10 cellular contexts compared by ENCODE assay signal in genomic region chr7:73646785-73647724, GRCh38. TPM values are rescaled to one million over a fixed set of nuclear protein-coding genes. Genes with fewer than 3 reads are reported as not detected.
DNase-seq lines count a peak whose midpoint lies in the region; ATAC-seq and TF ChIP-seq lines count a peak whose summit lies in the region.
"Had no signal": no experiment of that assay in that cellular context is flagged by ENCODE, and none has a peak within 500 bp of the region (broad histone marks: within the 10 kb centered on the region; RNA-seq: fewer than 3 reads in every experiment).

No MANE protein-coding gene starts in this region.

- TF ChIP-seq POLR2A in lower leg skin (IDR thresholded peaks at IDR 0.05): no peak

- H3K9me3 ChIP-seq in SU-DHL-6 (ENCODE audit: insufficient read depth, low read length): no peaks in the 10 kb centered on the region
- H3K9me3 ChIP-seq in iPS-18c (ENCODE audit: control insufficient read depth, insufficient read depth, low read length): no peaks in the 10 kb centered on the region
- H3K9me3 ChIP-seq in MG63: no peaks in the 10 kb centered on the region

- H3K36me3 ChIP-seq in H7 (replicated peaks; ENCODE audit: control insufficient read depth, insufficient read depth, low read length) (no peaks in the 10 kb centered on the region), SU-DHL-6 (ENCODE audit: low read length) (no peaks in the 10 kb centered on the region), rectal smooth muscle tissue (ENCODE audit: control insufficient read depth, insufficient read depth, low read length) (no peaks in the 10 kb centered on the region), MG63 (no peaks in the 10 kb centered on the region)

- H3F3A ChIP-seq in SU-DHL-6 (ENCODE audit: insufficient read depth): no peaks in the 10 kb centered on the region

- no peak for TF ChIP-seq CTCF in SU-DHL-6 (IDR thresholded peaks at IDR 0.05; ENCODE audit: insufficient read depth, low read length, poor library complexity, severe bottlenecking)
- TF ChIP-seq CTCF in lower leg skin (IDR thresholded peaks at IDR 0.05): no peak

- H2AFZ ChIP-seq in SU-DHL-6 (ENCODE audit: low read depth, low read length, severe bottlenecking): no peak overlapping the region

- H3K9me2 ChIP-seq in SU-DHL-6 (replicated peaks; ENCODE audit: insufficient read depth, low read length): no peaks in the 10 kb centered on the region

- no peaks in the 10 kb centered on the region for H4K20me1 ChIP-seq in SU-DHL-6 (ENCODE audit: low read depth, low read length)

- H3K9ac ChIP-seq in SU-DHL-6 (ENCODE audit: low read length): no peak overlapping the region
- no peak overlapping the region for H3K9ac ChIP-seq in rectal smooth muscle tissue (ENCODE audit: low read length)

- WGBS in lower leg skin, 2 donors: 41 to 55% methylated on average over 15 of the region's 16 CpGs

- peak overlapping the region; percentile 62 for H3K4me2 ChIP-seq in SU-DHL-6 (ENCODE audit: low read depth, low read length, poor library complexity, severe bottlenecking)

- no peaks in the 10 kb centered on the region for H3K79me2 ChIP-seq in SU-DHL-6 (ENCODE audit: insufficient read depth, low read length)

- ATAC-seq in GM18520 (IDR thresholded peaks at IDR 0.05; ENCODE audit: unreplicated experiment): no peak

- H3K27me3 ChIP-seq in H7 (ENCODE audit: control insufficient read depth, insufficient read depth, low read length) (peaks cover 44% of the 10 kb centered on the region), SU-DHL-6 (ENCODE audit: low read length) (no peaks in the 10 kb centered on the region), rectal smooth muscle tissue (ENCODE audit: control insufficient read depth, insufficient read depth, low read length) (peaks cover 16% of the 10 kb centered on the region), MG63 (no peaks in the 10 kb centered on the region; the same call in 1 of the 2 replicates)

- intact Hi-C loops in lower leg skin (cut with DNase I; ENCODE audit: low total_unique reads): loop anchor here (10.0 kb wide), 1 partner anchor 182 kb away; no protein-coding TSS in a partner anchor

- no peaks in the 10 kb centered on the region for H3K4me1 ChIP-seq in rectal smooth muscle tissue (ENCODE audit: control insufficient read depth, insufficient read depth, low read length)

- DNase-seq in H7: no peak
- no peak for DNase-seq in lower leg skin (ENCODE audit: low spot score in 2 of 2)
- DNase-seq in MG63: no peak
- DNase-seq: activated CD4-positive, alpha-beta T cell treated with anti-CD3 and anti-CD28 coated beads, Interleukin-2, amount 10 ng/mL, durations not matched to agents 7 days and 5 days had no signal

- peak overlapping the region; percentile 64; the same call in 1 of the 2 replicates for H3K4me3 ChIP-seq in H7 (ENCODE audit: insufficient read depth, low read depth, low read length)
- no peak overlapping the region for H3K4me3 ChIP-seq in SU-DHL-6 (ENCODE audit: insufficient read depth, low read length, poor library complexity, severe bottlenecking)
- peak overlapping the region; percentile 68; the same call in 1 of the 2 replicates for H3K4me3 ChIP-seq in iPS-18c (ENCODE audit: insufficient read depth, low read depth, low read length)
- peak overlapping the region; percentile 21 for H3K4me3 ChIP-seq in rectal smooth muscle tissue (ENCODE audit: low read length)
- no peak overlapping the region for H3K4me3 ChIP-seq in lower leg skin (ENCODE audit: low read depth, poor library complexity, severe bottlenecking)
- no peak overlapping the region for H3K4me3 ChIP-seq in MG63

- H3K27ac ChIP-seq in SU-DHL-6 (ENCODE audit: low read depth, low read length): no peak overlapping the region
- H3K27ac ChIP-seq in rectal smooth muscle tissue (ENCODE audit: low read depth, low read length): no peak overlapping the region
- H3K27ac ChIP-seq: epithelial cell of prostate had no signal

RNA-seq across cellular contexts. Expression of gene VPS37D, which starts 20.6 kb away (rescaled TPM):
- 6.0 and 6.4 TPM in 2 replicates for total RNA-seq in H7 (2014; rRNA removed; shearing (Covaris generic))
- total RNA-seq in lower leg skin: 1 to 10 TPM; 2.4 to 6.9 (median 4.1) TPM
- 1.4 and 2.6 TPM in 2 replicates for total RNA-seq in MG63 (2014; rRNA removed; shearing (Covaris generic); ENCODE audit: low replicate concordance)

RNA-seq across cellular contexts. Expression of gene MLXIPL, which starts 22.7 kb away (rescaled TPM):
- total RNA-seq in H7 (2014; rRNA removed; shearing (Covaris generic)): 0.63 and 0.73 TPM in 2 replicates
- 10 to 100 TPM in 1 of 4 donors, 1 to 10 TPM in 3; 1.3 to 12.0 (median 5.6) TPM for total RNA-seq in lower leg skin
- not detected in 2 replicates for total RNA-seq in MG63 (2014; rRNA removed; shearing (Covaris generic); ENCODE audit: low replicate concordance)
- total RNA-seq: activated CD4-positive, alpha-beta T cell treated with anti-CD3 and anti-CD28 coated beads, Interleukin-2, amount 10 ng/mL, durations not matched to agents 7 days and 5 days; temporal lobe had no signal

RNA-seq across cellular contexts. Expression of gene DNAJC30, which starts 36.2 kb away (rescaled TPM):
- total RNA-seq in H7 (2014; rRNA removed; shearing (Covaris generic)): 2.4 and 2.7 TPM in 2 replicates
- total RNA-seq in lower leg skin: 1 to 10 TPM; 3.4 to 6.1 (median 4.1) TPM
- total RNA-seq in MG63 (2014; rRNA removed; shearing (Covaris generic); ENCODE audit: low replicate concordance): 5.6 and 6.8 TPM in 2 replicates

RNA-seq across cellular contexts. Expression of gene BUD23, which starts 36.3 kb away (rescaled TPM):
- total RNA-seq in H7 (2014; rRNA removed; shearing (Covaris generic)): 39.3 and 48.0 TPM in 2 replicates
- 10 to 100 TPM; 46.3 to 57.8 (median 53.2) TPM for total RNA-seq in lower leg skin
- total RNA-seq in MG63 (2014; rRNA removed; shearing (Covaris generic); ENCODE audit: low replicate concordance): 88.8 and 104 TPM in 2 replicates

Comparison
In these comparisons a context has a peak if more than half of its experiments do, and no peak if none do; other contexts are left out.
1. H3K4me3 ChIP-seq: peak in H7 (single experiment), iPS-18c (single experiment) and rectal smooth muscle tissue (single experiment); none in SU-DHL-6 (single experiment), lower leg skin (single experiment) and MG63 (single experiment).